Comparison of ENCODE assay signal across 1 cellular context in the genomic region with DNA sequence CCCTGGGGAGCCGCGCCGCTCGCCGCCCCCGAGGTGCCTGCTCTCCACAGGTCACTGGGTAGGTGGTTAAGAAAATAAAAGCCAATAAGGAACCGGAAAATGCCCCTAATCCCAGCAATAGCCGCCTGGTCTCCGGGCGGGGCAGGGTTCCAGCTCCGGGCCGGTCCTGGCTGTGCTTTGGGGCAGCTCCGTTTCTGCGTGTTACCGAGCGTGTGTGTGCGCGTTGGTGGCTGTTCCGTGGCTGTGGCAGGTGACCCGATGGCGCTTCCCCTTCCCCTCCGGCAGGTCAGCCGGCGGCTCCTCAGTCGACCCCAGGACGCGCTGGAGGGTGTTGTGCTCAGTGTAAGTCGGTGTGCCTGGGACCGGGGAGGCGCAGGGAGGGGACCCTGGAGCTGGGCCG. TPM values are rescaled to one million over a fixed set of nuclear protein-coding genes. Genes with fewer than 3 reads are reported as not detected.
"Had no signal": no experiment of that assay in that cellular context is flagged by ENCODE, and none has a peak within 500 bp of the region (broad histone marks: within the 10 kb centered on the region; RNA-seq: fewer than 3 reads in every experiment).

No MANE protein-coding gene starts in this region.

RNA-seq across cellular contexts. Expression of a gene that starts 17.2 kb away (rescaled TPM):
- total RNA-seq: H4 had no signal
